18 cellular contexts compared by ENCODE assay signal in genomic region chr12:57485695-57486094, GRCh38. TPM values are rescaled to one million over a fixed set of nuclear protein-coding genes. Genes with fewer than 3 reads are reported as not detected.
A peak's percentile ranks its signal among the peaks of the same experiment; 100 is the strongest.
DNase-seq lines count a peak whose midpoint lies in the region; TF ChIP-seq lines count a peak whose summit lies in the region.
"Had no signal": no experiment of that assay in that cellular context is flagged by ENCODE, and none has a peak within 500 bp of the region (broad histone marks: within the 10 kb centered on the region; RNA-seq: fewer than 3 reads in every experiment).

No MANE protein-coding gene starts in this region.

- H3K4me2 ChIP-seq in Karpas-422 (ENCODE audit: low read depth, low read length, poor library complexity, severe bottlenecking) (no peak overlapping the region), mesendoderm (ENCODE audit: low read length) (no peak overlapping the region)

- H2BK120ac ChIP-seq in mesendoderm (ENCODE audit: low read depth, low read length), result no peak overlapping the region

- peaks cover 14% of the 10 kb centered on the region for H3K4me1 ChIP-seq in Karpas-422 (ENCODE audit: low read length)
- H3K4me1 ChIP-seq in mesendoderm (ENCODE audit: control insufficient read depth, low read depth, low read length), result peaks cover 3% of the 10 kb centered on the region
- H3K4me1 ChIP-seq in testis, result peaks cover 9% of the 10 kb centered on the region

- H3K4me3 Mint-ChIP-seq in T-helper 2 cell treated with Interferon-gamma antibody and Interleukin-4, amounts not matched to agents 5 μg/mL and 100 μg/mL, for 36 hours, result no peak overlapping the region

- no peak overlapping the region for H2BK5ac ChIP-seq in mesendoderm (ENCODE audit: low read length)

- peaks cover 26% of the 10 kb centered on the region for H3K4me1 Mint-ChIP-seq in T-helper 2 cell treated with Interferon-gamma antibody and Interleukin-4, amounts not matched to agents 5 μg/mL and 100 μg/mL, for 36 hours (ENCODE audit: low read depth)

- intact Hi-C loops in posterior vena cava (cut with DNase I), result no loop called here
- intact Hi-C loops in testis (cut with DNase I; ENCODE audit: low total_unique reads), result no loop called here

- TF ChIP-seq CTCF in testis (IDR thresholded peaks at IDR 0.05), result no peak

- no peak overlapping the region for H4K5ac ChIP-seq in mesendoderm (ENCODE audit: low read length)

- H3K4me3 ChIP-seq in Karpas-422 (ENCODE audit: low read length), result no peak overlapping the region
- no peak overlapping the region for H3K4me3 ChIP-seq in mesendoderm (ENCODE audit: low read length)
- H3K4me3 ChIP-seq in testis, result no peak overlapping the region

- H3K36me3 ChIP-seq in Karpas-422 (ENCODE audit: insufficient read depth, low read length), result peaks cover 18% of the 10 kb centered on the region
- peaks cover 5% of the 10 kb centered on the region for H3K36me3 ChIP-seq in mesendoderm (ENCODE audit: control insufficient read depth, insufficient read depth, low read length)
- H3K36me3 ChIP-seq in testis (ENCODE audit: low read depth, missing control alignments), result no peaks in the 10 kb centered on the region

- H3K9me2 ChIP-seq in Karpas-422 (replicated peaks; ENCODE audit: insufficient read depth, low read length), result no peaks in the 10 kb centered on the region

- H3K9me3 Mint-ChIP-seq in T-helper 2 cell treated with Interferon-gamma antibody and Interleukin-4, amounts not matched to agents 5 μg/mL and 100 μg/mL, for 36 hours, result no peaks in the 10 kb centered on the region

- no peak overlapping the region for H3K4ac ChIP-seq in mesendoderm (ENCODE audit: low read depth, low read length)

- TF ChIP-seq POLR2A in testis (IDR thresholded peaks at IDR 0.05), result no peak

- H4K20me1 ChIP-seq in Karpas-422 (ENCODE audit: insufficient read depth, low read depth, low read length), result peaks cover 8% of the 10 kb centered on the region; the same call in 1 of the 2 replicates

- H3K9me3 ChIP-seq in Karpas-422 (ENCODE audit: low read length) (no peaks in the 10 kb centered on the region), testis (no peaks in the 10 kb centered on the region)

- H3K27ac Mint-ChIP-seq in T-helper 2 cell treated with Interferon-gamma antibody and Interleukin-4, amounts not matched to agents 5 μg/mL and 100 μg/mL, for 36 hours, result peak overlapping the region; percentile 23

- H3K23ac ChIP-seq in mesendoderm (ENCODE audit: low read length), result no peak overlapping the region

- H3K9ac ChIP-seq in Karpas-422 (ENCODE audit: low read length) (no peak overlapping the region), mesendoderm (ENCODE audit: low read length) (no peak overlapping the region)

- peaks cover 24% of the 10 kb centered on the region for H3K36me3 Mint-ChIP-seq in T-helper 2 cell treated with Interferon-gamma antibody and Interleukin-4, amounts not matched to agents 5 μg/mL and 100 μg/mL, for 36 hours (ENCODE audit: low read depth)

- no peak overlapping the region for H4K8ac ChIP-seq in mesendoderm (ENCODE audit: low read depth, low read length)

- H3K27ac ChIP-seq in Karpas-422 (ENCODE audit: low read length), result no peak overlapping the region
- H3K27ac ChIP-seq in mesendoderm (ENCODE audit: low read depth, low read length), result no peak overlapping the region
- no peak overlapping the region for H3K27ac ChIP-seq in testis

- H3K56ac ChIP-seq in mesendoderm (ENCODE audit: low read length), result peak overlapping the region; percentile 15

- H3K27me3 ChIP-seq in Karpas-422 (ENCODE audit: low read length) (no peaks in the 10 kb centered on the region), mesendoderm (ENCODE audit: insufficient read depth, low read length, poor library complexity) (no peaks in the 10 kb centered on the region), testis (no peaks in the 10 kb centered on the region)

- no peak overlapping the region for H3K18ac ChIP-seq in mesendoderm (ENCODE audit: low read length)

- peak overlapping the region; percentile 8; the same call in 1 of the 2 replicates for H2AFZ ChIP-seq in Karpas-422 (ENCODE audit: low read length)

- no peak overlapping the region for H2BK15ac ChIP-seq in mesendoderm (replicated peaks; ENCODE audit: low read depth)

- H3K27me3 Mint-ChIP-seq in T-helper 2 cell treated with Interferon-gamma antibody and Interleukin-4, amounts not matched to agents 5 μg/mL and 100 μg/mL, for 36 hours (ENCODE audit: low read depth), result no peaks in the 10 kb centered on the region

- peaks cover 26% of the 10 kb centered on the region for H3K79me2 ChIP-seq in Karpas-422 (ENCODE audit: low read length)
- H3K79me2 ChIP-seq in mesendoderm (ENCODE audit: control insufficient read depth, insufficient read depth, low read length), result peaks cover 22% of the 10 kb centered on the region

- no peak for DNase-seq in T-helper 2 cell treated with Interferon-gamma antibody and Interleukin-4, amounts not matched to agents 5 μg/mL and 100 μg/mL, for 36 hours (ENCODE audit: low spot score)
- DNase-seq in T-helper 2 cell (no peak), Karpas-422 (no peak), mesendoderm (peak; percentile 84), posterior vena cava (ENCODE audit: low spot score) (peak; percentile 14), SIG-M5 (lab: John Stamatoyannopoulos, UW) (no peak), NCI-H1048 (lab: John Stamatoyannopoulos, UW) (no peak), testis (no peak)
- DNase-seq: 8988T, C1 segment of cervical spinal cord, DMS79, IMR-90, MV-4-11, NCI-H1694, NCI-H2081, NCI-H2171, NCI-H345 had no signal

- H2AK5ac ChIP-seq in mesendoderm (ENCODE audit: low read length), result no peak overlapping the region

- peaks cover 14% of the 10 kb centered on the region for H3K79me1 ChIP-seq in mesendoderm (ENCODE audit: low read length)

RNA-seq across cellular contexts. Expression of gene MARS1, which starts 2.2 kb away (rescaled TPM):
- total RNA-seq in Karpas-422 (2014; rRNA removed; shearing (Covaris generic); ENCODE audit: low replicate concordance), result 204 and 260 TPM in 2 replicates
- polyA plus RNA-seq in mesendoderm (2013, experiment 1 of 2), result 723 TPM
- 704 TPM for polyA plus RNA-seq in mesendoderm (2013, experiment 2 of 2)
- total RNA-seq in posterior vena cava (100 to 1,000 TPM; 135 to 142 TPM), testis (100 to 1,000 TPM in 1 of 2 donors, 10 to 100 TPM in 1; 90.6 to 105 TPM)
- polyA plus RNA-seq in testis (ENCODE audit: insufficient read depth, low read depth, low replicate concordance), result 144 TPM

RNA-seq across cellular contexts. Expression of gene ARHGAP9, which starts 6.0 kb away (rescaled TPM):
- total RNA-seq in Karpas-422 (2014; rRNA removed; shearing (Covaris generic); ENCODE audit: low replicate concordance), result 6.7 and 12.3 TPM in 2 replicates
- polyA plus RNA-seq in mesendoderm (2013, experiment 1 of 2), result 2.5 TPM
- 3.9 TPM for polyA plus RNA-seq in mesendoderm (2013, experiment 2 of 2)
- total RNA-seq in posterior vena cava (10 to 100 TPM; 12.7 to 20.7 TPM), testis (10 to 100 TPM; 24.8 to 29.2 TPM)
- 111 TPM for polyA plus RNA-seq in testis (ENCODE audit: insufficient read depth, low read depth, low replicate concordance)

RNA-seq across cellular contexts. Expression of gene GLI1, which starts 26.1 kb away (rescaled TPM):
- total RNA-seq in Karpas-422 (2014; rRNA removed; shearing (Covaris generic); ENCODE audit: low replicate concordance), result 1.9 and 9.3 TPM in 2 replicates
- 5.8 TPM for polyA plus RNA-seq in mesendoderm (2013, experiment 1 of 2)
- polyA plus RNA-seq in mesendoderm (2013, experiment 2 of 2), result 7.3 TPM
- 1 to 10 TPM in 1 of 2 donors, under 1 TPM in 1; 0.90 to 3.2 TPM for total RNA-seq in posterior vena cava
- 10 to 100 TPM in 1 of 2 donors, 1 to 10 TPM in 1; 8.3 to 18.0 TPM for total RNA-seq in testis
- polyA plus RNA-seq in testis (ENCODE audit: insufficient read depth, low read depth, low replicate concordance), result 9.3 TPM

RNA-seq across cellular contexts. Expression of gene INHBE, which starts 30.6 kb away (rescaled TPM):
- 14.3 and 17.9 TPM in 2 replicates for total RNA-seq in Karpas-422 (2014; rRNA removed; shearing (Covaris generic); ENCODE audit: low replicate concordance)
- polyA plus RNA-seq in mesendoderm (2013, experiment 1 of 2), result 10.2 TPM
- polyA plus RNA-seq in mesendoderm (2013, experiment 2 of 2), result 10.8 TPM
- total RNA-seq in posterior vena cava, result not detected
- under 1 TPM; 0.24 to 0.25 TPM for total RNA-seq in testis
- polyA plus RNA-seq in testis (ENCODE audit: insufficient read depth, low read depth, low replicate concordance), result 0.12 TPM
- total RNA-seq: Right ventricle myocardium inferior had no signal

RNA-seq across cellular contexts. Expression of gene DDIT3, which starts 34.6 kb away (rescaled TPM):
- total RNA-seq in Karpas-422 (2014; rRNA removed; shearing (Covaris generic); ENCODE audit: low replicate concordance), result 54.3 and 73.3 TPM in 2 replicates
- polyA plus RNA-seq in mesendoderm (2013, experiment 1 of 2), result 8.2 TPM
- 7.6 TPM for polyA plus RNA-seq in mesendoderm (2013, experiment 2 of 2)
- total RNA-seq in posterior vena cava (10 to 100 TPM; 34.0 to 43.8 TPM), testis (10 to 100 TPM; 44.2 to 45.6 TPM)
- polyA plus RNA-seq in testis (ENCODE audit: insufficient read depth, low read depth, low replicate concordance), result 63.9 TPM

Comparison
In these comparisons a context has a peak if more than half of its experiments do, and no peak if none do; other contexts are left out.
1. DNase-seq: peak in mesendoderm (single experiment) and posterior vena cava (single experiment); none in T-helper 2 cell treated with Interferon-gamma antibody and Interleukin-4, amounts not matched to agents 5 μg/mL and 100 μg/mL, for 36 hours (single experiment), T-helper 2 cell (0 of 5), Karpas-422 (single experiment), SIG-M5 (single experiment), NCI-H1048 (single experiment) and testis (single experiment).